In the genomic region with DNA sequence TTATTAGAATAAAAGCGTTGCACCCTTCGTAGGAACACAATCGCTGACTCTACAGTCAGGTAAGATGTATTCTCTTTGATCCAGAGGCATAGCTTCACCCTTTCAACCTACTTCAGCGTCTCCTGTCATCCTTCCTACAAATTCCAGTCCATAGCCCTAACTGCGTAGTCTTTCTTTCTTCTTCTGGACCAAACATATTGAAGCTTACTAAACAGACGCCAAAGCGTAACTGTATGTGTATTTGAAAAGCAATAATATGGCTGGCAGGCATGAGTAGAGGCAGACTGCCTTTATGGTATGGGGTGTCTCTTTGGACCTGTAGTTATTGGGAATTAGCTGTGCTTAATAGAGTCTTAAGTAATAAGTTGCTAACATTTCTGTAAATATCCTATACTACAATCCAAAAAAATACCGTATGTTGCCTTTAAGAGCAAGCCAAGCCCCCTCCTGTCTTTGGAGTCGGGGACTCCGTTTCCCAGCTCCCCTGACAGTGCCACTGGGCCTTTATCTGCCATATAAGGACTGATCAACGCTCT, we compare ENCODE assay signal across 8 cellular contexts. TPM values are rescaled to one million over a fixed set of nuclear protein-coding genes. Genes with fewer than 3 reads are reported as not detected.
DNase-seq lines count a peak whose midpoint lies in the region; ATAC-seq and TF ChIP-seq lines count a peak whose summit lies in the region.

No MANE protein-coding gene starts in this region.

- H3K27me3 Mint-ChIP-seq in IgD-negative memory B cell, result no peaks in the 10 kb centered on the region
- no peaks in the 10 kb centered on the region for H3K27me3 Mint-ChIP-seq in central memory CD8-positive, alpha-beta T cell
- H3K27me3 Mint-ChIP-seq in naive thymus-derived CD4-positive, alpha-beta T cell, result no peaks in the 10 kb centered on the region

- CTCF ChIA-PET in naive thymus-derived CD4-positive, alpha-beta T cell (lab: Charles Lee), result interaction anchor here (0.6 to 0.9 kb wide), 3 partner anchors 17 to 514 kb away, joined by 3 to 5 read pairs (median 4); a partner anchor contains a TSS

- H3K4me3 Mint-ChIP-seq in IgD-negative memory B cell, result peak overlapping the region; percentile 87 to 99 (median 96)
- peak overlapping the region; percentile 84 for H3K4me3 Mint-ChIP-seq in central memory CD8-positive, alpha-beta T cell
- peak overlapping the region; percentile 89 to 100 (median 97) for H3K4me3 Mint-ChIP-seq in naive thymus-derived CD4-positive, alpha-beta T cell

- POLR2A ChIA-PET in naive thymus-derived CD4-positive, alpha-beta T cell (lab: Charles Lee), result interaction anchor here (0.7 to 2.0 kb wide), 14 partner anchors 21 to 985 kb away, joined by 3 to 10 read pairs (median 4); a partner anchor contains a TSS

- DNase-seq in BE2C, result no peak
- no peak for DNase-seq in central memory CD8-positive, alpha-beta T cell (ENCODE audit: low spot score in 2 of 2)
- no peak for DNase-seq in naive thymus-derived CD4-positive, alpha-beta T cell
- DNase-seq in SHP77 treated with DMSO at 0.1 percent for 48 hours (lab: John Stamatoyannopoulos, UW), result no peak
- no peak for DNase-seq in hepatic stellate cell (ENCODE audit: low spot score)
- DNase-seq in Kasumi-1 (lab: John Stamatoyannopoulos, UW), result no peak
- DNase-seq in NCI-H1436 treated with DMSO at 0.1 percent for 48 hours (lab: John Stamatoyannopoulos, UW), result no peak

- no peak for TF ChIP-seq CTCF in BE2C (IDR thresholded peaks at IDR 0.05; ENCODE audit: low read depth, low read length)

- H3K27ac Mint-ChIP-seq in IgD-negative memory B cell, result peak overlapping the region; percentile 85 to 99 (median 98)
- peak overlapping the region; percentile 97 for H3K27ac Mint-ChIP-seq in central memory CD8-positive, alpha-beta T cell (ENCODE audit: low read depth)
- peak overlapping the region; percentile 91 to 100 (median 97) for H3K27ac Mint-ChIP-seq in naive thymus-derived CD4-positive, alpha-beta T cell

- peak overlapping the region; percentile 93 for H3K27ac ChIP-seq in naive thymus-derived CD4-positive, alpha-beta T cell (ENCODE audit: low read depth, low read length)

- no peaks in the 10 kb centered on the region for H3K4me1 ChIP-seq in BE2C
- peaks cover 13 to 15% of the 10 kb centered on the region in 2 donors for H3K4me1 ChIP-seq in naive thymus-derived CD4-positive, alpha-beta T cell (ENCODE audit: control insufficient read depth in 2 of 2, insufficient read depth in 2 of 2, low read length in 2 of 2)

- ATAC-seq in central memory CD8-positive, alpha-beta T cell (replicated peaks; ENCODE audit: extremely low read depth, poor library complexity, severe bottlenecking), result no peak
- no peak for ATAC-seq in naive thymus-derived CD4-positive, alpha-beta T cell

- H3K9me3 ChIP-seq in BE2C, result no peaks in the 10 kb centered on the region
- H3K9me3 ChIP-seq in naive thymus-derived CD4-positive, alpha-beta T cell (ENCODE audit: control insufficient read depth in 2 of 3, low read length in 3 of 3), result peaks cover 0 to 9% (median 0%) of the 10 kb centered on the region in 3 experiments

- peaks cover 21 to 26% (median 25%) of the 10 kb centered on the region in 3 donors for H3K4me1 Mint-ChIP-seq in IgD-negative memory B cell
- H3K4me1 Mint-ChIP-seq in central memory CD8-positive, alpha-beta T cell, result peaks cover 35% of the 10 kb centered on the region
- H3K4me1 Mint-ChIP-seq in naive thymus-derived CD4-positive, alpha-beta T cell, result peaks cover 11 to 41% (median 27%) of the 10 kb centered on the region in 7 donors

- H3K9me3 Mint-ChIP-seq in IgD-negative memory B cell, result peaks cover 2 to 15% (median 9%) of the 10 kb centered on the region in 3 donors
- no peaks in the 10 kb centered on the region for H3K9me3 Mint-ChIP-seq in central memory CD8-positive, alpha-beta T cell
- peaks cover 1 to 82% (median 26%) of the 10 kb centered on the region in 11 donors for H3K9me3 Mint-ChIP-seq in naive thymus-derived CD4-positive, alpha-beta T cell

- H3K36me3 ChIP-seq in BE2C, result peaks cover 3% of the 10 kb centered on the region
- peaks cover 0 to 16% (median 6%) of the 10 kb centered on the region in 3 experiments for H3K36me3 ChIP-seq in naive thymus-derived CD4-positive, alpha-beta T cell (ENCODE audit: control insufficient read depth in 2 of 3, insufficient read depth in 3 of 3, low read length in 3 of 3)

- peaks cover 9% of the 10 kb centered on the region for H3K36me3 Mint-ChIP-seq in IgD-negative memory B cell
- peaks cover 23% of the 10 kb centered on the region for H3K36me3 Mint-ChIP-seq in central memory CD8-positive, alpha-beta T cell (ENCODE audit: insufficient read depth)
- peaks cover 15 to 50% (median 46%) of the 10 kb centered on the region in 5 donors for H3K36me3 Mint-ChIP-seq in naive thymus-derived CD4-positive, alpha-beta T cell

- no peaks in the 10 kb centered on the region for H3K27me3 ChIP-seq in BE2C
- no peaks in the 10 kb centered on the region for H3K27me3 ChIP-seq in naive thymus-derived CD4-positive, alpha-beta T cell (ENCODE audit: control insufficient read depth in 2 of 2, insufficient read depth in 2 of 2, low read length in 2 of 2)

- intact Hi-C loops in naive thymus-derived CD4-positive, alpha-beta T cell (cut with micrococcal nuclease), result loop anchor here (1.0 to 10.0 kb wide), 21 partner anchors 22 to 916 kb away; a partner anchor contains a TSS

- H3K4me3 ChIP-seq in BE2C (ENCODE audit: low read depth, low read length), result peak overlapping the region; percentile 44
- peak overlapping the region; percentile 72 for H3K4me3 ChIP-seq in naive thymus-derived CD4-positive, alpha-beta T cell (ENCODE audit: low read length)

RNA-seq across cellular contexts. Expression of a gene that starts 0.4 kb away (rescaled TPM):
- 3.4 TPM for polyA plus RNA-seq in BE2C (2012; ENCODE audit: insufficient read depth, insufficient read length, low read depth)
- 12.7 TPM for polyA plus RNA-seq in IgD-negative memory B cell
- total RNA-seq in naive thymus-derived CD4-positive, alpha-beta T cell, result 100 to 1,000 TPM in 2 of 5 experiments, 10 to 100 TPM in 3; 26.4 to 115 (median 66.9) TPM
- polyA plus RNA-seq in naive thymus-derived CD4-positive, alpha-beta T cell, result 10 to 100 TPM; 16.2 to 22.0 TPM

RNA-seq across cellular contexts. Expression of a gene that starts 21.7 kb away (rescaled TPM):
- polyA plus RNA-seq in BE2C (2012; ENCODE audit: insufficient read depth, insufficient read length, low read depth), result 2.6 TPM
- 5.4 TPM for polyA plus RNA-seq in IgD-negative memory B cell
- 10 to 100 TPM in 3 of 5 experiments, 1 to 10 TPM in 2; 9.3 to 27.8 (median 17.2) TPM for total RNA-seq in naive thymus-derived CD4-positive, alpha-beta T cell
- polyA plus RNA-seq in naive thymus-derived CD4-positive, alpha-beta T cell, result 10 to 100 TPM in 1 of 2 donors, 1 to 10 TPM in 1; 6.9 to 11.1 TPM

RNA-seq across cellular contexts. Expression of a gene that starts 25.9 kb away (rescaled TPM):
- 15.5 TPM for polyA plus RNA-seq in BE2C (2012; ENCODE audit: insufficient read depth, insufficient read length, low read depth)
- 32.7 TPM for polyA plus RNA-seq in IgD-negative memory B cell
- 10 to 100 TPM in 2 of 5 experiments, 1 to 10 TPM in 3; 7.7 to 11.8 (median 9.0) TPM for total RNA-seq in naive thymus-derived CD4-positive, alpha-beta T cell
- 10 to 100 TPM; 17.7 to 18.9 TPM for polyA plus RNA-seq in naive thymus-derived CD4-positive, alpha-beta T cell

RNA-seq across cellular contexts. Expression of a gene that starts 25.9 kb away (rescaled TPM):
- 6.8 TPM for polyA plus RNA-seq in BE2C (2012; ENCODE audit: insufficient read depth, insufficient read length, low read depth)
- polyA plus RNA-seq in IgD-negative memory B cell, result 1.5 TPM
- 10 to 100 TPM in 1 of 5 experiments, 1 to 10 TPM in 2, under 1 TPM in 2; 0.40 to 10.1 (median 3.6) TPM for total RNA-seq in naive thymus-derived CD4-positive, alpha-beta T cell
- 1 to 10 TPM in 1 of 2 donors, under 1 TPM in 1; 0.50 to 1.7 TPM for polyA plus RNA-seq in naive thymus-derived CD4-positive, alpha-beta T cell

RNA-seq across cellular contexts. Expression of a gene that starts 38.2 kb away (rescaled TPM):
- 6.4 TPM for polyA plus RNA-seq in BE2C (2012; ENCODE audit: insufficient read depth, insufficient read length, low read depth)
- 4.2 TPM for polyA plus RNA-seq in IgD-negative memory B cell
- 10 to 100 TPM in 2 of 5 experiments, 1 to 10 TPM in 3; 6.0 to 12.5 (median 9.0) TPM for total RNA-seq in naive thymus-derived CD4-positive, alpha-beta T cell
- polyA plus RNA-seq in naive thymus-derived CD4-positive, alpha-beta T cell, result 1 to 10 TPM; 3.3 to 4.4 TPM
